In genomic region chr3:47854720-47855455, GRCh38 we compare ENCODE assay signal across 15 cellular contexts. TPM values are rescaled to one million over a fixed set of nuclear protein-coding genes. Genes with fewer than 3 reads are reported as not detected.
DNase-seq lines count a peak whose midpoint lies in the region; ATAC-seq and TF ChIP-seq lines count a peak whose summit lies in the region.
"Had no signal": no experiment of that assay in that cellular context is flagged by ENCODE, and none has a peak within 500 bp of the region (broad histone marks: within the 10 kb centered on the region; RNA-seq: fewer than 3 reads in every experiment).

No MANE protein-coding gene starts in this region.

- ATAC-seq in natural killer cell treated with Interleukin-12 subunit alpha and Interleukin-12 subunit beta and Interleukin-15 and Interleukin-18, amount 100 ng/mL, for 72 hours = no peak
- no peak for ATAC-seq in natural killer cell
- ATAC-seq in HG02642 (IDR thresholded peaks at IDR 0.05; ENCODE audit: poor library complexity, unreplicated experiment) = no peak

- no peaks in the 10 kb centered on the region for H3K4me1 Mint-ChIP-seq in natural killer cell treated with Interleukin-12 subunit alpha and Interleukin-12 subunit beta and Interleukin-15 and Interleukin-18, amount 100 ng/mL, for 72 hours (ENCODE audit: low read depth in 2 of 2)
- H3K4me1 Mint-ChIP-seq in natural killer cell (no peaks in the 10 kb centered on the region), nephron progenitor cell (peaks cover 19% of the 10 kb centered on the region)

- TF ChIP-seq CTCF in natural killer cell (IDR thresholded peaks at IDR 0.05) = no peak
- peak; percentile 31; the same call in 1 of the 2 replicates for TF ChIP-seq CTCF in WERI-Rb-1 (IDR thresholded peaks at IDR 0.05; ENCODE audit: low read depth, low read length)
- no peak for TF ChIP-seq CTCF in nephron progenitor cell (IDR thresholded peaks at IDR 0.05)

- peak; percentile 13 for DNase-seq in natural killer cell treated with Interleukin-12 subunit alpha and Interleukin-12 subunit beta and Interleukin-15 and Interleukin-18, amount 100 ng/mL, for 72 hours (ENCODE audit: low spot score)
- DNase-seq in natural killer cell = no peak
- no peak for DNase-seq in WERI-Rb-1
- DNase-seq in nephron progenitor cell = no peak
- no peak for DNase-seq in DMS53 treated with DMSO at 0.1 percent for 48 hours (lab: John Stamatoyannopoulos, UW; ENCODE audit: unreplicated experiment)
- DNase-seq in HT-29 (ENCODE audit: low spot score) = no peak
- DNase-seq in COLO829 (ENCODE audit: low spot score) = no peak
- DNase-seq: CD4-positive, alpha-beta T cell; DMS79 treated with DMSO at 0.1 percent for 48 hours; GF-D8; NCI-H1436 treated with DMSO at 0.1 percent for 48 hours; NCI-H2081; NCI-H510A treated with DMSO at 0.1 percent for 48 hours had no signal

- H3K27me3 ChIP-seq in WERI-Rb-1 (ENCODE audit: insufficient read depth, low read depth, severe bottlenecking) = no peaks in the 10 kb centered on the region

- H3K4me3 Mint-ChIP-seq in natural killer cell treated with Interleukin-12 subunit alpha and Interleukin-12 subunit beta and Interleukin-15 and Interleukin-18, amount 100 ng/mL, for 72 hours = no peak overlapping the region
- H3K4me3 Mint-ChIP-seq in natural killer cell (no peak overlapping the region), nephron progenitor cell (no peak overlapping the region)
- H3K4me3 Mint-ChIP-seq: CD4-positive, alpha-beta T cell had no signal

- no peak overlapping the region for H3K4me3 ChIP-seq in WERI-Rb-1 (ENCODE audit: low read depth, low read length)

- peaks cover 63% of the 10 kb centered on the region for H3K36me3 ChIP-seq in WERI-Rb-1

- no peaks in the 10 kb centered on the region for H3K27me3 Mint-ChIP-seq in natural killer cell treated with Interleukin-12 subunit alpha and Interleukin-12 subunit beta and Interleukin-15 and Interleukin-18, amount 100 ng/mL, for 72 hours
- H3K27me3 Mint-ChIP-seq in natural killer cell (ENCODE audit: low read depth in 2 of 2) (no peaks in the 10 kb centered on the region), nephron progenitor cell (ENCODE audit: low read depth, poor library complexity) (no peaks in the 10 kb centered on the region)
- H3K27me3 Mint-ChIP-seq: CD4-positive, alpha-beta T cell; IgD-negative memory B cell had no signal

- no peak overlapping the region for H3K27ac Mint-ChIP-seq in natural killer cell treated with Interleukin-12 subunit alpha and Interleukin-12 subunit beta and Interleukin-15 and Interleukin-18, amount 100 ng/mL, for 72 hours
- H3K27ac Mint-ChIP-seq in natural killer cell = no peak overlapping the region
- H3K27ac Mint-ChIP-seq in nephron progenitor cell = peak overlapping the region; percentile 79
- H3K27ac Mint-ChIP-seq: CD4-positive, alpha-beta T cell had no signal

- intact Hi-C loops in natural killer cell (cut with micrococcal nuclease) = no loop called here

- H3K9me3 ChIP-seq in WERI-Rb-1 (ENCODE audit: severe bottlenecking) = no peaks in the 10 kb centered on the region

- no peaks in the 10 kb centered on the region for H3K9me3 Mint-ChIP-seq in natural killer cell treated with Interleukin-12 subunit alpha and Interleukin-12 subunit beta and Interleukin-15 and Interleukin-18, amount 100 ng/mL, for 72 hours
- no peaks in the 10 kb centered on the region for H3K9me3 Mint-ChIP-seq in natural killer cell
- H3K9me3 Mint-ChIP-seq in nephron progenitor cell = no peaks in the 10 kb centered on the region
- H3K9me3 Mint-ChIP-seq: CD4-positive, alpha-beta T cell; IgD-negative memory B cell had no signal

- no peaks in the 10 kb centered on the region for H3K36me3 Mint-ChIP-seq in natural killer cell treated with Interleukin-12 subunit alpha and Interleukin-12 subunit beta and Interleukin-15 and Interleukin-18, amount 100 ng/mL, for 72 hours
- H3K36me3 Mint-ChIP-seq in natural killer cell (no peaks in the 10 kb centered on the region), nephron progenitor cell (ENCODE audit: low read depth) (peaks cover 32% of the 10 kb centered on the region)

- no peak overlapping the region for H3K27ac ChIP-seq in WERI-Rb-1

RNA-seq across cellular contexts. Expression of gene DHX30, which starts 52.0 kb away (rescaled TPM):
- 100 to 1,000 TPM; 101 to 177 TPM for total RNA-seq in natural killer cell treated with Interleukin-12 subunit alpha and Interleukin-12 subunit beta and Interleukin-15 and Interleukin-18, amount 100 ng/mL, for 72 hours
- 10 to 100 TPM; 72.0 to 83.4 (median 82.1) TPM for total RNA-seq in natural killer cell
- total RNA-seq in HT-29 (2014; rRNA removed; shearing (Covaris generic)) = 86.5 and 89.3 TPM in 2 replicates
